13 cellular contexts compared by ENCODE assay signal in the genomic region with DNA sequence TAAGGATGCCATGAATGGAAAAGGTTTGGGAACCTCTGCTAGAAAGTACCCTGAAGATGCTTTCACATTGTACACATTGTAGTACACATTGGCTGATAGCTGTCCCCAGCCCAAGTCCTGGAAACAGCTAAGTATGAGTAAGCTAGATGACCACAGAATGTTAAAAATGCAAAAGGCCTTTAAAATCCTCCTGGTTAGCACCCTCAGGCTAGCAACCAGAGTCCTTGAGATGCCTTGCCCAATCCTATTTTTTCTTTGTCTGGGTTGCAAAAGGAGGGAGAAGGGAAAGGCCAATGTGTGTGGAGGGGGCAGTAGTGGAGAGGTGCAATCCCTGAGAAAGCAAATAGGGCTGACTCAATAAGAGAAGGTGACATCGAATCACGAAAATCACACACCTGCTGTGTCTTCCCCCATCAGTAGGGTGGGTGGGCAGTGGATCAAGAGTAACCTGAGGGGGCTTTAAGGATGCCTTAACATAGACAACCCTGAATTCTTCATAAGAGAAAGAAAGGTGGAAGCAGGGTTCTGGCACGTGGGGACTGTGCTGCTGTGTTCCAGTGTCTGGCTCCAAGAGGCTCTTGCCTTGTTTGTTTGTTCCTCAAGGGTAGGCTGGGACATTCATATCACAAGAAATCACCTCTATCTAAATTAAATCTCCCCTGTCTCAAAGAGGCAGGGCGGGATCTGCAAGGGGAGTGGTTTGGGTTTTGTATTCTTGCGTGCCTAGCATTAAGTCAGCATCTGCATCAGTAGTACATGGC.
DNase-seq lines count a peak whose midpoint lies in the region; FAIRE-seq and TF ChIP-seq lines count a peak whose summit lies in the region.
"Had no signal": no experiment of that assay in that cellular context is flagged by ENCODE, and none has a peak within 500 bp of the region (broad histone marks: within the 10 kb centered on the region; RNA-seq: fewer than 3 reads in every experiment).

No MANE protein-coding gene starts in this region.

- H3K36me3 ChIP-seq in mammary epithelial cell (ENCODE audit: insufficient read depth, low read length): no peaks in the 10 kb centered on the region
- no peaks in the 10 kb centered on the region for H3K36me3 ChIP-seq in Peyer's patch
- H3K36me3 ChIP-seq: esophagus muscularis mucosa had no signal

- CTCF ChIA-PET in mammary epithelial cell (lab: Charles Lee; ENCODE audit: low non-redundant PET): no interaction called here

- no peaks in the 10 kb centered on the region for H3K79me2 ChIP-seq in mammary epithelial cell (ENCODE audit: insufficient read depth, low read length)
- H3K79me2 ChIP-seq: parathyroid adenoma had no signal

- H3K27me3 ChIP-seq in mammary epithelial cell (ENCODE audit: insufficient read depth, low read length) (no peaks in the 10 kb centered on the region), Peyer's patch (no peaks in the 10 kb centered on the region)
- H3K27me3 ChIP-seq: esophagus muscularis mucosa had no signal

- DNase-seq in AG08396 (ENCODE audit: low spot score) (peak; percentile 29), HTR-8/SVneo (ENCODE audit: insufficient read length, low spot score) (peak; percentile 71), mammary epithelial cell (peak; percentile 80), kidney tubule cell (ENCODE audit: low spot score) (peak; percentile 69), Peyer's patch (no peak), activated gamma-delta T cell (lab: John Stamatoyannopoulos, UW) (no peak), mucosa of gallbladder (ENCODE audit: low spot score) (no peak), NCI-H2029 (lab: John Stamatoyannopoulos, UW) (no peak)
- DNase-seq: activated naive CD4-positive, alpha-beta T cell treated with anti-CD3 and anti-CD28 coated beads, Interleukin-2, amount 50 U/mL, for 16 hours; DMS 273 treated with DMSO at 0.1 percent for 48 hours; stimulated activated CD4-positive, alpha-beta T cell treated with anti-CD3 and anti-CD28 coated beads, Interleukin-12 subunit alpha, Interleukin-12 subunit beta, amount 100 ng/mL, for 4 hours had no signal

- H3K4me2 ChIP-seq in mammary epithelial cell (ENCODE audit: insufficient read depth, low read depth, low read length): peak overlapping the region; percentile 28

- H3K4me3 ChIP-seq in mammary epithelial cell (replicated peaks in 1 of 3; ENCODE audit: insufficient read depth in 1 of 3, low read depth in 2 of 3, low read length in 3 of 3) (no peak overlapping the region), Peyer's patch (no peak overlapping the region)
- H3K4me3 ChIP-seq: esophagus muscularis mucosa had no signal

- intact Hi-C loops in mammary epithelial cell (cut with micrococcal nuclease): loop anchor here (5.0 kb wide), 1 partner anchor 1022 kb away; no protein-coding TSS in a partner anchor

- H3K9ac ChIP-seq in mammary epithelial cell (ENCODE audit: insufficient read depth, low read length): no peak overlapping the region
- H3K9ac ChIP-seq: parathyroid adenoma had no signal

- FAIRE-seq in HTR-8/SVneo (lab: Jason Lieb, UNC): peak; percentile 77

- H2AFZ ChIP-seq in mammary epithelial cell (ENCODE audit: low read depth, low read length): no peak overlapping the region
- H2AFZ ChIP-seq: parathyroid adenoma had no signal

- no peaks in the 10 kb centered on the region for H4K20me1 ChIP-seq in mammary epithelial cell (ENCODE audit: insufficient read depth, low read length)

- H3K9me3 ChIP-seq in mammary epithelial cell (replicated peaks; ENCODE audit: insufficient read depth, low read length) (no peaks in the 10 kb centered on the region), Peyer's patch (no peaks in the 10 kb centered on the region)
- H3K9me3 ChIP-seq: esophagus muscularis mucosa had no signal

- BruUV-seq in mammary epithelial cell (replicated peaks; lab: Mats Ljungman, UMichigan): no TSS peak

- TF ChIP-seq POLR2A in Peyer's patch (IDR thresholded peaks at IDR 0.05): no peak

- no peak overlapping the region for H3K27ac ChIP-seq in mammary epithelial cell (ENCODE audit: insufficient read depth, low read depth, low read length)
- H3K27ac ChIP-seq in Peyer's patch: no peak overlapping the region
- H3K27ac ChIP-seq: esophagus muscularis mucosa, parathyroid adenoma had no signal

- in situ Hi-C loops in mammary epithelial cell (cut with MboI; ENCODE audit: low sequenced_read_pairs in 2 of 2): no loop called here

- TF ChIP-seq CTCF in mammary epithelial cell (conservative IDR thresholded peaks at IDR 0.05 in 1 of 2, IDR thresholded peaks at IDR 0.05 in 1 of 2; ENCODE audit: extremely low read depth in 1 of 2, insufficient read depth in 1 of 2, low read depth in 1 of 2, low read length in 2 of 2) (no peak), Peyer's patch (IDR thresholded peaks at IDR 0.05) (no peak)

- H3K4me1 ChIP-seq in mammary epithelial cell (ENCODE audit: insufficient read depth, low read length) (peaks cover 19% of the 10 kb centered on the region), Peyer's patch (no peaks in the 10 kb centered on the region)
- H3K4me1 ChIP-seq: esophagus muscularis mucosa, parathyroid adenoma had no signal

- WGBS in mammary epithelial cell (ENCODE audit: low coverage, missing lambda C conversion rate): 61% methylated on average over 5 of the region's 5 CpGs

- dilution Hi-C loops in mammary epithelial cell (cut with HindIII; ENCODE audit: low sequenced_read_pairs): no loop called here

Comparison
In these comparisons a context has a peak if more than half of its experiments do, and no peak if none do; other contexts are left out.
1. DNase-seq: peak in AG08396 (single experiment), HTR-8/SVneo (single experiment), mammary epithelial cell (single experiment) and kidney tubule cell (single experiment); none in Peyer's patch (0 of 3), activated gamma-delta T cell (single experiment), mucosa of gallbladder (single experiment) and NCI-H2029 (single experiment).